Comparison of ENCODE assay signal across 8 cellular contexts in genomic region chr2:87077028-87077446, GRCh38. TPM values are rescaled to one million over a fixed set of nuclear protein-coding genes. Genes with fewer than 3 reads are reported as not detected.
DNase-seq lines count a peak whose midpoint lies in the region; ATAC-seq and TF ChIP-seq lines count a peak whose summit lies in the region.
"Not testable (repeated sequence)": the region's sequence is repeated elsewhere in the genome, so short reads cannot be mapped to it uniquely, and the experiment has no call there.

No MANE protein-coding gene starts in this region.

- H3K36me3 ChIP-seq in BJ (ENCODE audit: control insufficient read depth, insufficient read depth, low read length); right atrium auricular region: not testable (repeated sequence)

- not testable (repeated sequence) for H3K9me3 Mint-ChIP-seq in activated CD8-positive, alpha-beta T cell treated with anti-CD3 and anti-CD28 coated beads for 36 hours; nephron progenitor cell; stimulated activated effector memory CD8-positive, alpha-beta T cell treated with anti-CD3 and anti-CD28 coated beads, Interleukin-12 subunit alpha, Interleukin-12 subunit beta, amount 100 ng/mL, for 72 hours

- POLR2A ChIA-PET in BJ (lab: Charles Lee); activated CD8-positive, alpha-beta T cell treated with anti-CD3 and anti-CD28 coated beads for 36 hours (lab: Charles Lee): not testable (repeated sequence)

- H3K36me3 Mint-ChIP-seq in activated CD8-positive, alpha-beta T cell treated with anti-CD3 and anti-CD28 coated beads for 36 hours (ENCODE audit: low read depth); nephron progenitor cell (ENCODE audit: low read depth); stimulated activated effector memory CD8-positive, alpha-beta T cell treated with anti-CD3 and anti-CD28 coated beads, Interleukin-12 subunit alpha, Interleukin-12 subunit beta, amount 100 ng/mL, for 72 hours: not testable (repeated sequence)

- not testable (repeated sequence) for H3K27me3 Mint-ChIP-seq in activated CD8-positive, alpha-beta T cell treated with anti-CD3 and anti-CD28 coated beads for 36 hours; nephron progenitor cell (ENCODE audit: low read depth, poor library complexity)

- ATAC-seq in GM21737 (IDR thresholded peaks at IDR 0.05; ENCODE audit: unreplicated experiment) = peak; percentile 12
- peak; percentile 4 for ATAC-seq in activated CD8-positive, alpha-beta T cell treated with anti-CD3 and anti-CD28 coated beads for 36 hours
- peak; percentile 11 for ATAC-seq in stimulated activated effector memory CD8-positive, alpha-beta T cell treated with anti-CD3 and anti-CD28 coated beads, Interleukin-12 subunit alpha, Interleukin-12 subunit beta, amount 100 ng/mL, for 72 hours

- intact Hi-C loops in activated CD8-positive, alpha-beta T cell treated with anti-CD3 and anti-CD28 coated beads for 36 hours (cut with micrococcal nuclease) = not testable (repeated sequence)

- not testable (repeated sequence) for H3K9me3 ChIP-seq in right atrium auricular region

- H3K4me3 Mint-ChIP-seq in activated CD8-positive, alpha-beta T cell treated with anti-CD3 and anti-CD28 coated beads for 36 hours = peak overlapping the region; percentile 90
- H3K4me3 Mint-ChIP-seq in nephron progenitor cell = peak overlapping the region; percentile 93
- peak overlapping the region; percentile 85 for H3K4me3 Mint-ChIP-seq in stimulated activated effector memory CD8-positive, alpha-beta T cell treated with anti-CD3 and anti-CD28 coated beads, Interleukin-12 subunit alpha, Interleukin-12 subunit beta, amount 100 ng/mL, for 72 hours

- H3K27ac ChIP-seq in caudate nucleus (ENCODE audit: low read depth, low read length) = peak overlapping the region; percentile 97
- peak overlapping the region; percentile 93 to 94 for H3K27ac ChIP-seq in right atrium auricular region

- not testable (repeated sequence) for DNase-seq in BJ (ENCODE audit: low read depth); LNCaP clone FGC (ENCODE audit: low read depth); caudate nucleus (lab: John Stamatoyannopoulos, UW); right atrium auricular region (ENCODE audit: low spot score); stimulated activated effector memory CD8-positive, alpha-beta T cell treated with anti-CD3 and anti-CD28 coated beads, Interleukin-12 subunit alpha, Interleukin-12 subunit beta, amount 100 ng/mL, for 72 hours (ENCODE audit: low spot score in 2 of 2)
- peak; percentile 35 for DNase-seq in activated CD8-positive, alpha-beta T cell treated with anti-CD3 and anti-CD28 coated beads for 36 hours
- DNase-seq in nephron progenitor cell = peak; percentile 24

- peak overlapping the region; percentile 98 for H3K27ac Mint-ChIP-seq in activated CD8-positive, alpha-beta T cell treated with anti-CD3 and anti-CD28 coated beads for 36 hours
- peak overlapping the region; percentile 98 for H3K27ac Mint-ChIP-seq in nephron progenitor cell
- H3K27ac Mint-ChIP-seq in stimulated activated effector memory CD8-positive, alpha-beta T cell treated with anti-CD3 and anti-CD28 coated beads, Interleukin-12 subunit alpha, Interleukin-12 subunit beta, amount 100 ng/mL, for 72 hours = peak overlapping the region; percentile 99

- TF ChIP-seq CTCF in BJ (IDR thresholded peaks at IDR 0.05; ENCODE audit: insufficient read depth, low read depth, low read length); LNCaP clone FGC (IDR thresholded peaks at IDR 0.05; ENCODE audit: control insufficient read depth, extremely low read depth, insufficient read depth); activated CD8-positive, alpha-beta T cell treated with anti-CD3 and anti-CD28 coated beads for 36 hours (IDR thresholded peaks at IDR 0.05); right atrium auricular region (IDR thresholded peaks at IDR 0.05); nephron progenitor cell (IDR thresholded peaks at IDR 0.05): not testable (repeated sequence)

- not testable (repeated sequence) for H3K4me1 Mint-ChIP-seq in activated CD8-positive, alpha-beta T cell treated with anti-CD3 and anti-CD28 coated beads for 36 hours (ENCODE audit: low read depth); stimulated activated effector memory CD8-positive, alpha-beta T cell treated with anti-CD3 and anti-CD28 coated beads, Interleukin-12 subunit alpha, Interleukin-12 subunit beta, amount 100 ng/mL, for 72 hours
- H3K4me1 Mint-ChIP-seq in nephron progenitor cell = peaks cover 11% of the 10 kb centered on the region

- H3K4me1 ChIP-seq in right atrium auricular region = not testable (repeated sequence)

- CTCF ChIA-PET in BJ (lab: Yijun Ruan, JAX); activated CD8-positive, alpha-beta T cell treated with anti-CD3 and anti-CD28 coated beads for 36 hours (lab: Charles Lee): not testable (repeated sequence)

- not testable (repeated sequence) for H3K27me3 ChIP-seq in BJ (ENCODE audit: control insufficient read depth, insufficient read depth, low read length); right atrium auricular region

- H3K4me3 ChIP-seq in BJ (ENCODE audit: low read depth, low read length) (peak overlapping the region; percentile 62), LNCaP clone FGC (ENCODE audit: low read depth, low read length) (peak overlapping the region; percentile 57), right atrium auricular region (peak overlapping the region; percentile 70 to 75)

RNA-seq across cellular contexts. Expression of gene PLGLB1, which starts 55.4 kb away (rescaled TPM):
- 0.26 and 1.2 TPM in 2 replicates for polyA plus RNA-seq in BJ (2011; rRNA removed)
- 0.19 and 0.62 TPM in 2 replicates for polyA minus RNA-seq in BJ (2011; rRNA and poly(A)+ RNA removed)
- 1 to 10 TPM in 1 of 2 experiments, under 1 TPM in 1; 0.45 to 1.3 TPM for total RNA-seq in activated CD8-positive, alpha-beta T cell treated with anti-CD3 and anti-CD28 coated beads for 36 hours
- total RNA-seq in right atrium auricular region = under 1 TPM in 1 of 2 donors, not detected in 1; 0.85 TPM
